8 cellular contexts compared by ENCODE assay signal in the genomic region with DNA sequence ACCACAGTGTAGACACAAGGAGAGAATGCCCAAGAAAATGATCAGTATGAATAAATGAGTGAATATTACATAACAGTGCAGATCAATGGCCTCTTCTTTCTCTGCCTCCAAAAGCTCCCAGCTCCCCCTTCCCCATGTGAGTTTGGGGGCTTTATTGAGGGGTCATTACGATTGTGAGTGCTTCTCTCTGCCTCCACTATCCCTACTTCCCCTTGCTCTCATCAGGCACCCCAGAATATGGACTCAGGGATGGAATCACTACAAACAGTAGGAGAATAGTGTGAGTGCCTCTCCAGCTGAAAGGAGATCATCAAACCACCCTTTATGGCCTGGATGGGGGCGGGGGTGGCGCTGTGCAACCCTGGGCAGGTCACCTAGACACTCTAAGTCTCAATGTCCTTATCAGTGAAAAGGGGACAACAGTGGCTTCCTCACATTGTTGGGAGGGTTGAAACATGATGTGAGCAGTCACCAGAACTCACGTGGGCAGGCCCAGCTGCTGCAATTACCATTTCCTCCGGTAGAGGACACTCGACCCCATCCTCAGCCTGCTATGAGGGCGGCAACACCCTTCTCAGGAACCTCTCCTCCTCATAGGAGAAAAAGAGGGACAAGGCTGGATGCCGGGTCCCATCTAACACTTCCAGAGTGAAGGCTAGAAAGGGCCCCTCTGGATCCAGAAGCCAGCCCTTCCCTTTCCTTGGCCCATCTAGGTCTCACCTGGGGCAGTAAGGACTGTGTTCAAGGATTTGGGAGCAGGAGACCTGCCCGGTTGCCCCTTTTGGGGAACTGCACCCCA. TPM values are rescaled to one million over a fixed set of nuclear protein-coding genes. Genes with fewer than 3 reads are reported as not detected.
A peak's percentile ranks its signal among the peaks of the same experiment; 100 is the strongest.
DNase-seq lines count a peak whose midpoint lies in the region; ATAC-seq lines count a peak whose summit lies in the region.

No MANE protein-coding gene starts in this region.

- peak; percentile 31 for ATAC-seq in HG03442 (IDR thresholded peaks at IDR 0.05; ENCODE audit: unreplicated experiment)
- no peak for ATAC-seq in HG03460 (IDR thresholded peaks at IDR 0.05; ENCODE audit: unreplicated experiment)

- DNase-seq in DMS114 treated with DMSO at 0.1 percent for 48 hours (lab: John Stamatoyannopoulos, UW; ENCODE audit: unreplicated experiment) = peak; percentile 73
- DNase-seq in NCI-H748 treated with DMSO at 0.1 percent for 48 hours (lab: John Stamatoyannopoulos, UW) = peak; percentile 55
- DNase-seq in activated CD4-positive, alpha-beta T cell treated with anti-CD3 and anti-CD28 coated beads, Interleukin-2, amount 50 U/mL, for 48 hours = peak; percentile 93 to 94
- DNase-seq in dermis blood vessel endothelial cell = peak; percentile 93
- DNase-seq in lung microvascular endothelial cell (ENCODE audit: low read depth in 2 of 2) = peak; percentile 85
- peak; percentile 75 to 76 (median 75) for DNase-seq in stimulated activated CD4-positive, alpha-beta T cell treated with anti-CD3 and anti-CD28 coated beads, TNF-alpha, amount 100 ng/mL, for 4 hours (ENCODE audit: low read depth in 3 of 3)

RNA-seq across cellular contexts. Expression of a gene that starts 2.1 kb away (rescaled TPM):
- total RNA-seq in dermis blood vessel endothelial cell (0.65 and 1.2 TPM in 2 replicates), lung microvascular endothelial cell (0.40 and 0.87 TPM in 2 replicates)

RNA-seq across cellular contexts. Expression of a gene that starts 28.2 kb away (rescaled TPM):
- 23.9 and 25.9 TPM in 2 replicates for total RNA-seq in dermis blood vessel endothelial cell
- 12.0 and 17.3 TPM in 2 replicates for total RNA-seq in lung microvascular endothelial cell

RNA-seq across cellular contexts. Expression of a gene that starts 53.2 kb away (rescaled TPM):
- 1.7 and 3.4 TPM in 2 replicates for total RNA-seq in dermis blood vessel endothelial cell
- 3.5 and 3.6 TPM in 2 replicates for total RNA-seq in lung microvascular endothelial cell
